In the genomic region with DNA sequence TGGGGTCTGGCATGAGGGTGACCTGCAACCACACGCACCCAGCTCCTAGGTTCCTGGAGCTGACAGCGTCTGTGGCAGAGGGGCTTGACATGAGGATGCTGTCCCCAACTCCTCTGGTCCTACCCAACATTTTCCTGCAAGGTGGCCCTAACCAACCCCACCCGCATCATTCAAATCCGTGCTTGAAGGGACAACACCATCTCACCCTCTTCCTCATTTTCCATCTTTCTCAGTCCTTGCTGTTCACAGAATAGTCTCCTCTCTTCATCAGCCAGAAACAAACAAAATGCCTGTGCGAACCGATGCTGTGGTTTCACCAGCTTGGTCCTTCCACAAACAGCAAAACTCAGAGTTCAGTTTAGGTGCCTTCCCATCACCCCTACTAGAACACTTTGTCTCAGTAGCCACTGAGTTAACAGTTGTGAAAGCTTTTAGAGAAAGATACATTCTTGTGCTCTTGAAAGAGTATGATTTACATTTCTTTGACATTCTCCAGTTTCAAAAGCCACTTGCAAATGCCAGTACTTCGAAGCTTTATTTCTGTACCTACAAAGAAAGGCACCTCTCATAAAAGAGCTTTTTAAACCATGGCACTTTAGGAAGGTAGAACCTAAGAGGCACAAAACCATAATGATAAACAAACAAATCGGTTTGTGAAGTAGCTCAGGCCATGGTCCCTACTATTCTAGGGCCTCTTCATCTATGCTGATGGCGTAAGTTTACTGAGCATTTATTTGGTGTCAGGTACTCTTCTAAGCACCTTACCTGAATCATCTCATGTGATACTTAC, we compare ENCODE assay signal across 12 cellular contexts. TPM values are rescaled to one million over a fixed set of nuclear protein-coding genes. Genes with fewer than 3 reads are reported as not detected.
DNase-seq lines count a peak whose midpoint lies in the region; ATAC-seq and TF ChIP-seq lines count a peak whose summit lies in the region.
"Had no signal": no experiment of that assay in that cellular context is flagged by ENCODE, and none has a peak within 500 bp of the region (broad histone marks: within the 10 kb centered on the region; RNA-seq: fewer than 3 reads in every experiment).

No MANE protein-coding gene starts in this region.

- no peaks in the 10 kb centered on the region for H3K36me3 Mint-ChIP-seq in GM23338 (ENCODE audit: low read depth)
- peaks cover 15% of the 10 kb centered on the region for H3K36me3 Mint-ChIP-seq in activated naive CD8-positive, alpha-beta T cell treated with anti-CD3 and anti-CD28 coated beads for 36 hours
- H3K36me3 Mint-ChIP-seq in nephron progenitor cell (ENCODE audit: low read depth), result no peaks in the 10 kb centered on the region

- H3K27me3 Mint-ChIP-seq in GM23338 (ENCODE audit: insufficient read depth, low read depth, poor library complexity) (peaks cover 18% of the 10 kb centered on the region), nephron progenitor cell (ENCODE audit: low read depth, poor library complexity) (peaks cover 10% of the 10 kb centered on the region)
- H3K27me3 Mint-ChIP-seq in activated naive CD8-positive, alpha-beta T cell treated with anti-CD3 and anti-CD28 coated beads for 36 hours, result no peaks in the 10 kb centered on the region

- peak overlapping the region; percentile 62 for H3K4me2 ChIP-seq in GM23338

- no peaks in the 10 kb centered on the region for H3K27me3 ChIP-seq in GM23338 (ENCODE audit: insufficient read depth)
- H3K27me3 ChIP-seq: colonic mucosa had no signal

- H3K4me3 Mint-ChIP-seq in GM23338, result no peak overlapping the region
- no peak overlapping the region for H3K4me3 Mint-ChIP-seq in activated naive CD8-positive, alpha-beta T cell treated with anti-CD3 and anti-CD28 coated beads for 36 hours
- no peak overlapping the region for H3K4me3 Mint-ChIP-seq in nephron progenitor cell
- H3K4me3 Mint-ChIP-seq: nephron had no signal

- H3K9me2 ChIP-seq in GM23338 (ENCODE audit: insufficient read depth), result no peaks in the 10 kb centered on the region

- H3K4me3 ChIP-seq in GM23338, result no peak overlapping the region
- H3K4me3 ChIP-seq: colonic mucosa had no signal

- H3F3A ChIP-seq in GM23338 (replicated peaks; ENCODE audit: low read depth), result no peaks in the 10 kb centered on the region

- no peaks in the 10 kb centered on the region for H3K79me2 ChIP-seq in GM23338 (replicated peaks; ENCODE audit: insufficient read depth)

- H2AFZ ChIP-seq in GM23338, result no peak overlapping the region; the same call in 1 of the 2 replicates

- no peak overlapping the region for H3K27ac ChIP-seq in GM23338 (ENCODE audit: low read depth)
- H3K27ac ChIP-seq: colonic mucosa had no signal

- TF ChIP-seq CTCF in GM23338 (conservative IDR thresholded peaks at IDR 0.05; ENCODE audit: low read depth in 2 of 2) (no peak), nephron progenitor cell (IDR thresholded peaks at IDR 0.05) (no peak)

- no peaks in the 10 kb centered on the region for H3K36me3 ChIP-seq in GM23338 (ENCODE audit: insufficient read depth)
- H3K36me3 ChIP-seq: colonic mucosa had no signal

- H3K4me1 Mint-ChIP-seq in GM23338 (peaks cover 31% of the 10 kb centered on the region), nephron progenitor cell (peaks cover 45% of the 10 kb centered on the region)
- peaks cover 25% of the 10 kb centered on the region for H3K4me1 Mint-ChIP-seq in activated naive CD8-positive, alpha-beta T cell treated with anti-CD3 and anti-CD28 coated beads for 36 hours

- intact Hi-C loops in sciatic nerve (cut with DNase I), result no loop called here

- H3K27ac Mint-ChIP-seq in GM23338 (no peak overlapping the region), nephron progenitor cell (peak overlapping the region; percentile 15)
- H3K27ac Mint-ChIP-seq in activated naive CD8-positive, alpha-beta T cell treated with anti-CD3 and anti-CD28 coated beads for 36 hours, result peak overlapping the region; percentile 30

- peaks cover 19% of the 10 kb centered on the region for H3K4me1 ChIP-seq in GM23338 (ENCODE audit: insufficient read depth)
- H3K4me1 ChIP-seq: colonic mucosa had no signal

- ATAC-seq in GM23338, result peak; percentile 38
- ATAC-seq in sciatic nerve, result no peak
- no peak for ATAC-seq in HG02938 (IDR thresholded peaks at IDR 0.05; ENCODE audit: unreplicated experiment)
- no peak for ATAC-seq in GM21576 (IDR thresholded peaks at IDR 0.05; ENCODE audit: unreplicated experiment)
- no peak for ATAC-seq in GM19328 (IDR thresholded peaks at IDR 0.05; ENCODE audit: unreplicated experiment)

- no peaks in the 10 kb centered on the region for H4K20me1 ChIP-seq in GM23338 (replicated peaks; ENCODE audit: insufficient read depth)

- no peaks in the 10 kb centered on the region for H3K9me3 Mint-ChIP-seq in GM23338
- peaks cover 11% of the 10 kb centered on the region for H3K9me3 Mint-ChIP-seq in activated naive CD8-positive, alpha-beta T cell treated with anti-CD3 and anti-CD28 coated beads for 36 hours
- no peaks in the 10 kb centered on the region for H3K9me3 Mint-ChIP-seq in nephron progenitor cell

- peak; percentile 40 for DNase-seq in DMS79 (lab: John Stamatoyannopoulos, UW)
- peak; percentile 40 for DNase-seq in GM23338 (ENCODE audit: low spot score)
- no peak for DNase-seq in activated naive CD8-positive, alpha-beta T cell treated with anti-CD3 and anti-CD28 coated beads for 36 hours
- no peak for DNase-seq in nephron progenitor cell
- DNase-seq in sciatic nerve (ENCODE audit: low spot score), result no peak
- DNase-seq: DMS153, hypothalamus had no signal

TF ChIP-seq in GM23338, 12 proteins besides CTCF, POLR2A, EP300 and RAD21 (continues in another document):
- no peak for TF ChIP-seq EZH2 (IDR thresholded peaks at IDR 0.05; ENCODE audit: low read depth, unreplicated experiment)
- TF ChIP-seq, protein P1, sequence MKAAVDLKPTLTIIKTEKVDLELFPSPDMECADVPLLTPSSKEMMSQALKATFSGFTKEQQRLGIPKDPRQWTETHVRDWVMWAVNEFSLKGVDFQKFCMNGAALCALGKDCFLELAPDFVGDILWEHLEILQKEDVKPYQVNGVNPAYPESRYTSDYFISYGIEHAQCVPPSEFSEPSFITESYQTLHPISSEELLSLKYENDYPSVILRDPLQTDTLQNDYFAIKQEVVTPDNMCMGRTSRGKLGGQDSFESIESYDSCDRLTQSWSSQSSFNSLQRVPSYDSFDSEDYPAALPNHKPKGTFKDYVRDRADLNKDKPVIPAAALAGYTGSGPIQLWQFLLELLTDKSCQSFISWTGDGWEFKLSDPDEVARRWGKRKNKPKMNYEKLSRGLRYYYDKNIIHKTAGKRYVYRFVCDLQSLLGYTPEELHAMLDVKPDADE (IDR thresholded peaks at IDR 0.05), result no peak

RNA-seq across cellular contexts. Expression of a gene that starts 41.7 kb away (rescaled TPM):
- total RNA-seq in GM23338 (2014; rRNA removed; shearing (Covaris generic)), result 23.8 and 26.7 TPM in 2 replicates
- polyA plus RNA-seq in GM23338 (2016; fragmentation: Nextera tagmentation; extraction: Ambion mirVana), result 13.6 and 13.9 TPM in 2 replicates
- total RNA-seq in activated naive CD8-positive, alpha-beta T cell treated with anti-CD3 and anti-CD28 coated beads for 36 hours, result 10 to 100 TPM; 16.3 to 16.4 TPM
- total RNA-seq in sciatic nerve, result 21.5 TPM

Comparison
In these comparisons a context has a peak if more than half of its experiments do, and no peak if none do; other contexts are left out.
1. DNase-seq: peak in DMS79 (single experiment) and GM23338 (single experiment); none in activated naive CD8-positive, alpha-beta T cell treated with anti-CD3 and anti-CD28 coated beads for 36 hours (single experiment), nephron progenitor cell (single experiment) and sciatic nerve (single experiment).